In genomic region chr11:113873241-113873626, GRCh38 we compare ENCODE assay signal across 10 cellular contexts. TPM values are rescaled to one million over a fixed set of nuclear protein-coding genes. Genes with fewer than 3 reads are reported as not detected.
A peak's percentile ranks its signal among the peaks of the same experiment; 100 is the strongest.
DNase-seq lines count a peak whose midpoint lies in the region; ATAC-seq, FAIRE-seq and TF ChIP-seq lines count a peak whose summit lies in the region.
"Had no signal": no experiment of that assay in that cellular context is flagged by ENCODE, and none has a peak within 500 bp of the region (broad histone marks: within the 10 kb centered on the region; RNA-seq: fewer than 3 reads in every experiment).

No MANE protein-coding gene starts in this region.

- TF ChIP-seq EP300 in HepG2 (IDR thresholded peaks at IDR 0.05; ENCODE audit: low read depth in 2 of 2, low read length in 2 of 2) = no peak
- TF ChIP-seq EP300 in HepG2 (CRISPR knock-in tag; IDR thresholded peaks at IDR 0.05; ENCODE audit: borderline replicate concordance) = no peak

- peaks cover 60% of the 10 kb centered on the region for H3K4me1 ChIP-seq in HepG2 (ENCODE audit: insufficient read depth, low read length)
- H3K4me1 ChIP-seq in right lobe of liver = peaks cover 0 to 8% (median 2%) of the 10 kb centered on the region in 4 donors
- no peaks in the 10 kb centered on the region; the same call in 1 of the 2 replicates for H3K4me1 ChIP-seq in iPS-20b (ENCODE audit: insufficient read depth, low read length)

- 90% methylated on average over 5 of the region's 5 CpGs for WGBS in HepG2 (ENCODE audit: low lambda C conversion rate)
- WGBS in right lobe of liver (ENCODE audit: insufficient coverage, low coverage, low lambda C conversion rate, missing lambda C conversion rate) = 76% methylated on average over 5 of the region's 5 CpGs

- H3K4me3 ChIP-seq in HepG2 (replicated peaks in 1 of 3; ENCODE audit: insufficient read depth in 1 of 3, low read depth in 2 of 3, low read length in 3 of 3) (no peak overlapping the region), right lobe of liver (no peak overlapping the region), iPS-20b (ENCODE audit: low read length) (peak overlapping the region; percentile 89)

- DNase-seq in HepG2 (ENCODE audit: low spot score) (no peak), right lobe of liver (no peak), astrocyte of the hippocampus (ENCODE audit: low read depth, low spot score) (peak; percentile 31), ACHN (no peak), middle frontal gyrus (ENCODE audit: extremely low spot score, low spot score) (no peak)
- DNase-seq in stimulated activated naive CD4-positive, alpha-beta T cell treated with Interleukin-2 at 50 U/mL for 16 hours (lab: John Stamatoyannopoulos, UW) = no peak

- H3K9me3 ChIP-seq in HepG2 (ENCODE audit: low read length) = no peaks in the 10 kb centered on the region
- H3K9me3 ChIP-seq in right lobe of liver = no peaks in the 10 kb centered on the region
- H3K9me3 ChIP-seq in iPS-20b (ENCODE audit: insufficient read depth, low read depth, low read length) = no peaks in the 10 kb centered on the region

- H2AFZ ChIP-seq in HepG2 (ENCODE audit: low read length) = no peak overlapping the region

- in situ Hi-C loops in HepG2 (cut with HindIII; ENCODE audit: extremely low pct_ligation_motif_present, low pct_unique_long_range_greater_than_20kb) (no loop called here), ACHN (cut with HindIII; ENCODE audit: low pct_ligation_motif_present, low pct_unique_long_range_greater_than_20kb, low sequenced_read_pairs) (no loop called here)

- H4K20me1 ChIP-seq in HepG2 (ENCODE audit: insufficient read depth, low read length) = no peaks in the 10 kb centered on the region

- no peak overlapping the region for H3K27ac ChIP-seq in HepG2 (ENCODE audit: extremely low read length, insufficient read depth, low read length)
- H3K27ac ChIP-seq in right lobe of liver = no peak overlapping the region
- no peak overlapping the region for H3K27ac ChIP-seq in iPS-20b (ENCODE audit: low read length)

- FAIRE-seq in HepG2 (lab: Jason Lieb, UNC) = no peak
- FAIRE-seq: HTR-8/SVneo had no signal

- no peak for TF ChIP-seq RAD21 in HepG2 (CRISPR knock-in tag; IDR thresholded peaks at IDR 0.05)

- ATAC-seq in HepG2 (no peak), right lobe of liver (no peak), GM19455 (IDR thresholded peaks at IDR 0.05; ENCODE audit: unreplicated experiment) (no peak)

- no peaks in the 10 kb centered on the region; a peak in 1 of 5 replicates for H3K27me3 ChIP-seq in HepG2 (ENCODE audit: control insufficient read depth in 1 of 2, insufficient read depth in 2 of 2, low read length in 2 of 2)
- no peaks in the 10 kb centered on the region for H3K27me3 ChIP-seq in right lobe of liver
- H3K27me3 ChIP-seq in iPS-20b (ENCODE audit: insufficient read depth, low read length) = no peaks in the 10 kb centered on the region

- CTCF ChIA-PET in HepG2 (lab: Yijun Ruan, JAX; ENCODE audit: low intra/inter-chr PET ratio, low total read pairs) = no interaction called here

- BruUV-seq in HepG2 (replicated peaks; lab: Mats Ljungman, UMichigan) = no TSS peak

- peaks cover 10% of the 10 kb centered on the region for H3K79me2 ChIP-seq in HepG2 (ENCODE audit: insufficient read depth, low read length)

- TF ChIP-seq CTCF in HepG2 (CRISPR knock-in tag; IDR thresholded peaks at IDR 0.05) = no peak
- no peak for TF ChIP-seq CTCF in right lobe of liver (IDR thresholded peaks at IDR 0.05)

- H3K36me3 ChIP-seq in HepG2 (replicated peaks in 1 of 2; ENCODE audit: control insufficient read depth in 1 of 2, insufficient read depth in 2 of 2, low read length in 2 of 2) (no peaks in the 10 kb centered on the region; a peak in 1 of 5 replicates), right lobe of liver (no peaks in the 10 kb centered on the region), iPS-20b (ENCODE audit: insufficient read depth, low read depth, low read length) (peaks cover 38% of the 10 kb centered on the region)

- peak overlapping the region; percentile 59 for H3K4me2 ChIP-seq in HepG2 (ENCODE audit: low read depth, low read length)

- TF ChIP-seq POLR2A in HepG2 (IDR thresholded peaks at IDR 0.05; ENCODE audit: insufficient read depth in 1 of 2, low read depth in 2 of 2, low read length in 2 of 2) (no peak), right lobe of liver (IDR thresholded peaks at IDR 0.05) (no peak)

- POLR2A ChIA-PET in HepG2 (lab: Yijun Ruan, JAX) = interaction anchor here (0.7 kb wide), 1 partner anchor 549 kb away, joined by 3 read pairs; no protein-coding TSS in a partner anchor

- intact Hi-C loops in HepG2 (cut with micrococcal nuclease; ENCODE audit: unreplicated experiment) (loop anchor here (5.0 kb wide), 1 partner anchor 66 kb away; no protein-coding TSS in a partner anchor), right lobe of liver (cut with DNase I) (no loop called here)

- H3K9ac ChIP-seq in HepG2 (ENCODE audit: insufficient read depth, low read depth, low read length) = peak overlapping the region; percentile 26; the same call in 1 of the 2 replicates
- peak overlapping the region; percentile 5 for H3K9ac ChIP-seq in iPS-20b (ENCODE audit: low read depth, low read length)

TF ChIP-seq in HepG2, 621 proteins besides CTCF, POLR2A, EP300 and RAD21:
- TF ChIP-seq GLI4 (CRISPR knock-in tag; IDR thresholded peaks at IDR 0.05; ENCODE audit: borderline replicate concordance) (no peak), ZNF724P (CRISPR knock-in tag; IDR thresholded peaks at IDR 0.05; ENCODE audit: borderline replicate concordance) (no peak), RARG (CRISPR knock-in tag; IDR thresholded peaks at IDR 0.05; ENCODE audit: low read depth) (no peak)

RNA-seq across cellular contexts. Expression of gene USP28, which starts 2.1 kb away (rescaled TPM):
- 34.3 and 52.0 TPM in 2 replicates for total RNA-seq in HepG2 (2016; rRNA removed; fragmentation: Illumina TruSeq; extraction: Trizol)
- 8.8 and 10.6 TPM in 2 replicates for total RNA-seq in HepG2 (2016; cell fraction: cytosol; rRNA removed; fragmentation: Illumina TruSeq; extraction: Trizol; ENCODE audit: low read depth)
- 36.7 and 47.2 TPM in 2 replicates for total RNA-seq in HepG2 (2016; cell fraction: insoluble cytoplasmic fraction; rRNA removed; fragmentation: Illumina TruSeq; extraction: Trizol)
- total RNA-seq in HepG2 (2016; cell fraction: membrane; rRNA removed; fragmentation: Illumina TruSeq; extraction: Trizol) = 19.2 and 20.6 TPM in 2 replicates
- total RNA-seq in HepG2 (2016; cell fraction: nucleus; rRNA removed; fragmentation: Illumina TruSeq; extraction: Trizol) = 30.7 and 35.4 TPM in 2 replicates
- 27.6 and 29.6 TPM in 2 replicates for polyA plus RNA-seq in HepG2 (2011; rRNA removed)
- polyA plus RNA-seq in HepG2 (2011; cell fraction: cytosol; rRNA removed) = 11.8 and 14.3 TPM in 2 replicates
- polyA plus RNA-seq in HepG2 (2011; cell fraction: nucleus; rRNA removed) = 26.1 and 29.2 TPM in 2 replicates
- polyA plus RNA-seq in HepG2 (2012) = 12.9 and 17.0 TPM in 2 replicates
- 3.9 and 4.1 TPM in 2 replicates for polyA plus RNA-seq in HepG2 (2016; cell fraction: cytosol; fragmentation: Illumina TruSeq; extraction: Trizol; ENCODE audit: low read depth)
- polyA plus RNA-seq in HepG2 (2016; cell fraction: insoluble cytoplasmic fraction; fragmentation: Illumina TruSeq; extraction: Trizol; ENCODE audit: low read depth) = 28.6 and 29.4 TPM in 2 replicates
- 9.3 and 9.8 TPM in 2 replicates for polyA plus RNA-seq in HepG2 (2016; cell fraction: membrane; fragmentation: Illumina TruSeq; extraction: Trizol; ENCODE audit: low read depth)
- 25.6 and 33.9 TPM in 2 replicates for polyA plus RNA-seq in HepG2 (2016; cell fraction: nucleus; fragmentation: Illumina TruSeq; extraction: Trizol; ENCODE audit: insufficient read depth, low read depth)
- polyA minus RNA-seq in HepG2 (2011; rRNA and poly(A)+ RNA removed; ENCODE audit: low replicate concordance) = 24.1 and 27.3 TPM in 2 replicates
- 23.8 and 28.1 TPM in 2 replicates for polyA minus RNA-seq in HepG2 (2011; cell fraction: cytosol; rRNA and poly(A)+ RNA removed)
- polyA minus RNA-seq in HepG2 (2011; cell fraction: nucleus; rRNA and poly(A)+ RNA removed) = 34.2 and 35.4 TPM in 2 replicates
- total RNA-seq in right lobe of liver = 10 to 100 TPM; 12.1 to 15.3 (median 14.4) TPM

RNA-seq across cellular contexts. Expression of gene HTR3B, which starts 31.4 kb away (rescaled TPM):
- total RNA-seq in HepG2 (2016; rRNA removed; fragmentation: Illumina TruSeq; extraction: Trizol) (1.7 and 2.2 TPM in 2 replicates), right lobe of liver (not detected)
- total RNA-seq in HepG2 (2016; cell fraction: cytosol; rRNA removed; fragmentation: Illumina TruSeq; extraction: Trizol; ENCODE audit: low read depth) = 1.1 and 1.6 TPM in 2 replicates
- total RNA-seq in HepG2 (2016; cell fraction: insoluble cytoplasmic fraction; rRNA removed; fragmentation: Illumina TruSeq; extraction: Trizol) = 1.2 and 1.8 TPM in 2 replicates
- 1.6 and 3.1 TPM in 2 replicates for total RNA-seq in HepG2 (2016; cell fraction: membrane; rRNA removed; fragmentation: Illumina TruSeq; extraction: Trizol)
- total RNA-seq in HepG2 (2016; cell fraction: nucleus; rRNA removed; fragmentation: Illumina TruSeq; extraction: Trizol) = 0.62 and 3.4 TPM in 2 replicates
- polyA plus RNA-seq in HepG2 (2011; rRNA removed) = 0.05 and 0.09 TPM in 2 replicates
- 0.05 TPM in 2 replicates for polyA plus RNA-seq in HepG2 (2011; cell fraction: cytosol; rRNA removed)
- polyA plus RNA-seq in HepG2 (2011; cell fraction: nucleus; rRNA removed) = not detected in 2 replicates
- polyA plus RNA-seq in HepG2 (2012) = not detected in 2 replicates
- polyA plus RNA-seq in HepG2 (2016; cell fraction: cytosol; fragmentation: Illumina TruSeq; extraction: Trizol; ENCODE audit: low read depth) = 0.97 and 1.3 TPM in 2 replicates
- polyA plus RNA-seq in HepG2 (2016; cell fraction: insoluble cytoplasmic fraction; fragmentation: Illumina TruSeq; extraction: Trizol; ENCODE audit: low read depth) = 0.92 and 1.2 TPM in 2 replicates
- 1.8 and 2.2 TPM in 2 replicates for polyA plus RNA-seq in HepG2 (2016; cell fraction: membrane; fragmentation: Illumina TruSeq; extraction: Trizol; ENCODE audit: low read depth)
- polyA plus RNA-seq in HepG2 (2016; cell fraction: nucleus; fragmentation: Illumina TruSeq; extraction: Trizol; ENCODE audit: insufficient read depth, low read depth) = 1.3 and 1.5 TPM in 2 replicates
- polyA minus RNA-seq in HepG2 (2011; rRNA and poly(A)+ RNA removed; ENCODE audit: low replicate concordance) = 0.08 TPM in 1 of 2 replicates, not detected in the other
- not detected in 2 replicates for polyA minus RNA-seq in HepG2 (2011; cell fraction: cytosol; rRNA and poly(A)+ RNA removed)
- not detected in 2 replicates for polyA minus RNA-seq in HepG2 (2011; cell fraction: nucleus; rRNA and poly(A)+ RNA removed)
- total RNA-seq: lower leg skin had no signal
